ENCODE assay signal across 8 cellular contexts in the genomic region with DNA sequence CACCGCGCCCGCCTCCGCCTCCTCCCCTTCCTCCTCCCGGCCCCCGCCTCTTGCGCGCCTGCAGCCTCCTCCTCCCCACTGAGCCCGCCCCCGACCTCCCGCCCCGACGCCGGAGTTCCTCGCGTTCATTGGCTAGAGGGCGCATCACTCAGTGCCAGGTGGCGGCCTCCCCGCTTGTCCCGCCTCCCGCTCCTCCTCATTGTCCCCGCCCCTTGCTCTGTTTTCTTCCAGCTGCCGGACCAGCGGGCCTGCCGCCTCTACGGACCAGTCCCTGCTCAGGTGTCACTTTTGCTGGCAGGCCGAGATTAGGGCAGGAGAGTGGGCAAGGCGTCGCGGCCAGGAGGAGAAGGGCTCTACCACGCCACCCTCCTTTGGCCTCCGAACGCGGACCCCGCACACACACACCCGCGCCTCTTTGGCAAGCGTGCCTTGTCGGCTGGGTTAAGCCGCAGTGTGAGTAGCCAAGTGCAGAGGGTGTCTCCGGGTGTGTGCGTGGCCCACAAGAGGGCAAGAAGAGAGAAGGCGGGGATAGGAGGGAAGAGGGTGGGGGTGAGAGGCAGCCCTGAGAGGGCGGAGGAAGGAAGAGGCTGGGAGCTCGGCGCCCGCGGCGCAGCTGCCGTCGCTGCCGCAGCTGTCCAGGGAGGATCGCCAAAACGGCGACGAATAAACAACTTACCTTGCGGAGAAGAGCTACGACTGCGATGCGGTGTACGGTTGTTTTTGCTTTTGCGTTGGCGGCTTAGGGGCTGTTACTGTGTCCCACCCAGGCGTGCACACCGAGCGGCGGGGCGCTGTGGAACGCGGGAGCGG. TPM values are rescaled to one million over a fixed set of nuclear protein-coding genes. Genes with fewer than 3 reads are reported as not detected.
DNase-seq lines count a peak whose midpoint lies in the region; ATAC-seq and TF ChIP-seq lines count a peak whose summit lies in the region.

No MANE protein-coding gene starts in this region.

- no peaks in the 10 kb centered on the region for H3K9me3 ChIP-seq in ovary
- no peaks in the 10 kb centered on the region for H3K9me3 ChIP-seq in thyroid gland

- ATAC-seq in HG02678 (IDR thresholded peaks at IDR 0.05; ENCODE audit: unreplicated experiment) (peak; percentile 76), Right ventricle myocardium inferior (peak; percentile 96)
- peak; percentile 84 for ATAC-seq in activated naive CD8-positive, alpha-beta T cell treated with anti-CD3 and anti-CD28 coated beads, Interleukin-2, amount 10 ng/mL, durations not matched to agents 7 days and 5 days (ENCODE audit: low read depth)

- peaks cover 18% of the 10 kb centered on the region for H3K4me1 Mint-ChIP-seq in activated naive CD8-positive, alpha-beta T cell treated with anti-CD3 and anti-CD28 coated beads, Interleukin-2, amount 10 ng/mL, durations not matched to agents 7 days and 5 days

- intact Hi-C loops in Right ventricle myocardium inferior (cut with DNase I): loop anchor here (2.0 to 5.0 kb wide), 4 partner anchors 65 to 385 kb away; no protein-coding TSS in a partner anchor
- intact Hi-C loops in ovary (cut with DNase I): loop anchor here in 2 of 4 donors (5.0 to 10.0 kb wide), 2 partner anchors 153 to 155 kb away; no protein-coding TSS in a partner anchor
- intact Hi-C loops in thyroid gland (cut with DNase I): loop anchor here (10.0 kb wide), 1 partner anchor 153 kb away; no protein-coding TSS in a partner anchor

- H3K4me3 ChIP-seq in GM12864 (ENCODE audit: low read depth, low read length) (peak overlapping the region; percentile 76), ovary (peak overlapping the region; percentile 90), thyroid gland (replicated peaks in 1 of 3) (peak overlapping the region; percentile 45 to 88 (median 58))

- peaks cover 4% of the 10 kb centered on the region for H3K36me3 Mint-ChIP-seq in activated naive CD8-positive, alpha-beta T cell treated with anti-CD3 and anti-CD28 coated beads, Interleukin-2, amount 10 ng/mL, durations not matched to agents 7 days and 5 days

- H3K4me3 Mint-ChIP-seq in activated naive CD8-positive, alpha-beta T cell treated with anti-CD3 and anti-CD28 coated beads, Interleukin-2, amount 10 ng/mL, durations not matched to agents 7 days and 5 days: peak overlapping the region; percentile 95

- TF ChIP-seq CTCF in GM12864 (IDR thresholded peaks at IDR 0.05; ENCODE audit: low read depth, low read length, missing control alignments): peak; percentile 4
- TF ChIP-seq CTCF in ovary (IDR thresholded peaks at IDR 0.05): peak in 1 of 3 donors; percentile 39
- peak in 2 of 6 experiments; percentile 3 to 20 for TF ChIP-seq CTCF in thyroid gland (IDR thresholded peaks at IDR 0.05)

- H3K27me3 ChIP-seq in ovary (no peaks in the 10 kb centered on the region), thyroid gland (no peaks in the 10 kb centered on the region)

- 1% methylated on average over 70 to 71 of the region's 71 CpGs for WGBS in ovary, 3 donors
- WGBS in thyroid gland, 2 donors: 0 to 1% methylated on average over 34 to 67 of the region's 71 CpGs

- peak overlapping the region; percentile 74 to 94 for H3K27ac ChIP-seq in ovary
- H3K27ac ChIP-seq in thyroid gland: peak overlapping the region; percentile 84 to 98 (median 96)

- TF ChIP-seq EP300 in ovary (IDR thresholded peaks at IDR 0.05): no peak

- H3K36me3 ChIP-seq in ovary (no peaks in the 10 kb centered on the region), thyroid gland (no peaks in the 10 kb centered on the region)

- peaks cover 33% of the 10 kb centered on the region for H3K27me3 Mint-ChIP-seq in activated naive CD8-positive, alpha-beta T cell treated with anti-CD3 and anti-CD28 coated beads, Interleukin-2, amount 10 ng/mL, durations not matched to agents 7 days and 5 days

- H3K9me3 Mint-ChIP-seq in activated naive CD8-positive, alpha-beta T cell treated with anti-CD3 and anti-CD28 coated beads, Interleukin-2, amount 10 ng/mL, durations not matched to agents 7 days and 5 days: no peaks in the 10 kb centered on the region

- DNase-seq in GM12864 (ENCODE audit: low read depth): peak; percentile 83
- peak; percentile 87 for DNase-seq in NCI-H1105 (lab: John Stamatoyannopoulos, UW)
- DNase-seq in SKM-1 (lab: John Stamatoyannopoulos, UW; ENCODE audit: unreplicated experiment): peak; percentile 80
- DNase-seq in activated naive CD8-positive, alpha-beta T cell treated with anti-CD3 and anti-CD28 coated beads, Interleukin-2, amount 10 ng/mL, durations not matched to agents 7 days and 5 days: peak; percentile 98
- peak; percentile 99 for DNase-seq in Right ventricle myocardium inferior (ENCODE audit: missing footprints)
- DNase-seq in ovary: peak; percentile 99 to 100 (median 100)
- peak; percentile 98 to 99 for DNase-seq in thyroid gland

- peak; percentile 72 for TF ChIP-seq POLR2A in ovary (IDR thresholded peaks at IDR 0.05)
- peak; percentile 70 to 96 for TF ChIP-seq POLR2A in thyroid gland (IDR thresholded peaks at IDR 0.05)

- H3K27ac Mint-ChIP-seq in activated naive CD8-positive, alpha-beta T cell treated with anti-CD3 and anti-CD28 coated beads, Interleukin-2, amount 10 ng/mL, durations not matched to agents 7 days and 5 days: peak overlapping the region; percentile 93

- POLR2A ChIA-PET in activated naive CD8-positive, alpha-beta T cell treated with anti-CD3 and anti-CD28 coated beads, Interleukin-2, amount 10 ng/mL, durations not matched to agents 7 days and 5 days (lab: Charles Lee): interaction anchor here (0.6 to 2.7 kb wide), 7 partner anchors 18 to 378 kb away, joined by 3 to 26 read pairs (median 4); no protein-coding TSS in a partner anchor

- H3K4me1 ChIP-seq in ovary (ENCODE audit: insufficient read depth) (peaks cover 4% of the 10 kb centered on the region), thyroid gland (peaks cover 4 to 21% of the 10 kb centered on the region in 2 donors)

RNA-seq across cellular contexts. Expression of gene PPP3CA, which starts 0.4 kb away (rescaled TPM):
- 10 to 100 TPM; 31.1 to 33.4 TPM for total RNA-seq in activated naive CD8-positive, alpha-beta T cell treated with anti-CD3 and anti-CD28 coated beads, Interleukin-2, amount 10 ng/mL, durations not matched to agents 7 days and 5 days
- total RNA-seq in Right ventricle myocardium inferior (23.3 TPM), ovary (10 to 100 TPM; 30.5 to 47.9 (median 38.7) TPM), thyroid gland (10 to 100 TPM; 31.6 to 45.8 (median 34.4) TPM)
- 10 to 100 TPM; 19.4 to 26.0 TPM for polyA plus RNA-seq in ovary

Comparison
In these comparisons a context has a peak if more than half of its experiments do, and no peak if none do; other contexts are left out.
1. Peak in every context shown above with its lines: DNase-seq, ATAC-seq, H3K4me3 ChIP-seq and H3K27ac ChIP-seq.